13 cellular contexts compared by ENCODE assay signal in the genomic region with DNA sequence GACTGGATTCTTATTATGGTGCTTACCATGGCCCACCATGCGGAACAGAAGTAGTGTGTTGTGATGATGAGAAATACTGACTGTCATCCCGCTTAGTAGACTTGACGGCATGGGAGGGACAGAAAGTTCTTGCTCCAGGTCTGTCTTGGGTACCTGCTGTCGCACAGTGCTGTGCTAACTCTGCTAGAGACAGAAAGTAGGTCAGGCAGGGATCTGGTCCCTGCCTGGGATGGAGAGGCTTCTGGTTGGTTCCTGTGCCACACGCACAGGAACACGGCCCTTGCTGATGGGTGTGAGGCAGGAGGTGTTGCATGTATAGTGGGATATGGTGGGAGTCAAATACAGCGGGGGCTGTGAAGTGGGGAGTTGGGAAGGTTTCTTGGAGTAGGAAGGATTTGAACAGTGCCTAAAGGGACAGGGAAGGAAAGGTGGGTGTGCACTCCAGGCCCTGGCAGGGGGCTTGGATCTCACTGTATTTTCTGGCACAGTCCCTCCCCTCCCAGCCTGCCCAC. TPM values are rescaled to one million over a fixed set of nuclear protein-coding genes. Genes with fewer than 3 reads are reported as not detected.
DNase-seq lines count a peak whose midpoint lies in the region; ATAC-seq, FAIRE-seq and TF ChIP-seq lines count a peak whose summit lies in the region.
"Had no signal": no experiment of that assay in that cellular context is flagged by ENCODE, and none has a peak within 500 bp of the region (broad histone marks: within the 10 kb centered on the region; RNA-seq: fewer than 3 reads in every experiment).

No MANE protein-coding gene starts in this region.

- POLR2A ChIA-PET in K562 (lab: Yijun Ruan, JAX) = interaction anchor here (0.7 to 2.2 kb wide), 2 partner anchors 12 to 95 kb away, joined by 3 to 6 read pairs; no protein-coding TSS in a partner anchor

- no peak overlapping the region for H3K27ac ChIP-seq in K562 (ENCODE audit: extremely low read depth, low read depth, low read length)
- H3K27ac ChIP-seq: C4-2B had no signal

- H3K4me2 ChIP-seq in K562 (ENCODE audit: insufficient read depth, low read length) = no peak overlapping the region

- DNase-seq in K562 (ENCODE audit: extremely low read depth in 1 of 4, low spot score in 3 of 4) (no peak), neural crest cell (ENCODE audit: low read depth, low spot score) (no peak), GM20000 (ENCODE audit: low spot score) (no peak)
- DNase-seq in stimulated activated naive B cell treated with anti-CD40 and anti-IgM and Interleukin-4, amounts not matched to agents 10 μg/mL and 1 μg/mL and 100 μg/mL, for 72 hours = no peak
- DNase-seq in activated naive CD4-positive, alpha-beta T cell treated with anti-CD3 and anti-CD28 coated beads, Interleukin-2, amount 50 U/mL, for 16 hours = no peak
- DNase-seq: H9, NCI-H187 treated with DMSO at 0.1 percent for 48 hours, NCI-H345, NCI-H526, RPMI8226 had no signal

- H3K9me1 ChIP-seq in K562 (ENCODE audit: control insufficient read depth, insufficient read depth, low read length) = no peaks in the 10 kb centered on the region

- H3K27me3 Mint-ChIP-seq in IgD-negative memory B cell (no peaks in the 10 kb centered on the region), neural crest cell (ENCODE audit: low read depth) (peaks cover 14% of the 10 kb centered on the region)
- H3K27me3 Mint-ChIP-seq in stimulated activated naive B cell treated with anti-CD40 and anti-IgM and Interleukin-4, amounts not matched to agents 10 μg/mL and 1 μg/mL and 100 μg/mL, for 72 hours = peaks cover 30 to 37% of the 10 kb centered on the region in 2 donors

- H3K27ac Mint-ChIP-seq in IgD-negative memory B cell = peak overlapping the region in 2 of 3 donors; percentile 47 to 57
- H3K27ac Mint-ChIP-seq in neural crest cell (ENCODE audit: unreplicated experiment) = peak overlapping the region; percentile 65
- peak overlapping the region; percentile 22 for H3K27ac Mint-ChIP-seq in stimulated activated naive B cell treated with anti-CD40 and anti-IgM and Interleukin-4, amounts not matched to agents 10 μg/mL and 1 μg/mL and 100 μg/mL, for 72 hours

- TF ChIP-seq RAD21 in K562 (CRISPR knock-in tag; conservative IDR thresholded peaks at IDR 0.05 in 1 of 2, IDR thresholded peaks at IDR 0.05 in 1 of 2) = no peak

- peaks cover 25% of the 10 kb centered on the region; the same call in 2 of the 3 replicates for H3K36me3 ChIP-seq in K562 (ENCODE audit: control insufficient read depth, insufficient read depth, low read length)

- H3K4me1 ChIP-seq in K562 (replicated peaks in 1 of 2; ENCODE audit: control insufficient read depth in 2 of 2, insufficient read depth in 2 of 2, low read length in 2 of 2) = peaks cover 10 to 31% of the 10 kb centered on the region in 2 experiments

- H3K27me3 ChIP-seq in K562 (ENCODE audit: control insufficient read depth in 2 of 2, insufficient read depth in 2 of 2, low read length in 2 of 2) = no peaks in the 10 kb centered on the region

- no peak overlapping the region for H3K9ac ChIP-seq in K562 (ENCODE audit: insufficient read depth in 1 of 2, low read depth in 2 of 2, low read length in 2 of 2)

- intact Hi-C loops in K562 (cut with micrococcal nuclease) = no loop called here

- ATAC-seq in K562 (0 out of 3 replicates have a peak, but pooled peaks have one; percentile 10), HG03280 (IDR thresholded peaks at IDR 0.05; ENCODE audit: unreplicated experiment) (no peak)
- ATAC-seq in stimulated activated naive B cell treated with anti-CD40 and anti-IgM and Interleukin-4, amounts not matched to agents 10 μg/mL and 1 μg/mL and 100 μg/mL, for 72 hours (replicated peaks) = no peak

- 89% methylated on average over 6 of the region's 7 CpGs for WGBS in K562 (ENCODE audit: insufficient coverage, low coverage, missing lambda C conversion rate)

- peaks cover 71% of the 10 kb centered on the region for H3K79me2 ChIP-seq in K562 (ENCODE audit: control insufficient read depth, insufficient read depth, low read length)

- peaks cover 56 to 63% (median 60%) of the 10 kb centered on the region in 3 donors for H3K4me1 Mint-ChIP-seq in IgD-negative memory B cell
- H3K4me1 Mint-ChIP-seq in neural crest cell = peaks cover 43% of the 10 kb centered on the region
- peaks cover 48 to 70% of the 10 kb centered on the region in 2 donors for H3K4me1 Mint-ChIP-seq in stimulated activated naive B cell treated with anti-CD40 and anti-IgM and Interleukin-4, amounts not matched to agents 10 μg/mL and 1 μg/mL and 100 μg/mL, for 72 hours

- CTCF ChIA-PET in K562 (lab: Yijun Ruan, JAX; ENCODE audit: low intra/inter-chr PET ratio) = no interaction called here

- TF ChIP-seq CTCF in K562 (IDR thresholded peaks at IDR 0.05 in 2 of 3, conservative IDR thresholded peaks at IDR 0.05 in 1 of 3; ENCODE audit: insufficient read depth in 2 of 3, low read depth in 1 of 3, low read length in 3 of 3) (no peak), neural crest cell (conservative IDR thresholded peaks at IDR 0.05) (no peak), GM20000 (IDR thresholded peaks at IDR 0.05; ENCODE audit: extremely low read depth, missing control alignments) (no peak)

- no TSS peak for BruUV-seq in K562 (replicated peaks; lab: Mats Ljungman, UMichigan)

- no peaks in the 10 kb centered on the region for H3K9me3 ChIP-seq in K562 (replicated peaks; ENCODE audit: control insufficient read depth, insufficient read depth, low read depth, low read length)

- no peak for FAIRE-seq in K562 (lab: Jason Lieb, UNC)

- no peak overlapping the region for H2AFZ ChIP-seq in K562 (ENCODE audit: low read depth, low read length)

- H3K9me3 Mint-ChIP-seq in IgD-negative memory B cell = no peaks in the 10 kb centered on the region
- H3K9me3 Mint-ChIP-seq in neural crest cell = no peaks in the 10 kb centered on the region
- no peaks in the 10 kb centered on the region for H3K9me3 Mint-ChIP-seq in stimulated activated naive B cell treated with anti-CD40 and anti-IgM and Interleukin-4, amounts not matched to agents 10 μg/mL and 1 μg/mL and 100 μg/mL, for 72 hours
- H3K9me3 Mint-ChIP-seq: H9 had no signal

- no peak for TF ChIP-seq EP300 in K562 (IDR thresholded peaks at IDR 0.05; ENCODE audit: low read length)

- TF ChIP-seq POLR2A in K562 (conservative IDR thresholded peaks at IDR 0.05) = no peak

- in situ Hi-C loops in K562 (cut with MboI) = no loop called here

- H3K4me3 Mint-ChIP-seq in IgD-negative memory B cell (peak overlapping the region in 3 of 4 donors; percentile 16 to 67 (median 30)), neural crest cell (no peak overlapping the region)
- no peak overlapping the region for H3K4me3 Mint-ChIP-seq in stimulated activated naive B cell treated with anti-CD40 and anti-IgM and Interleukin-4, amounts not matched to agents 10 μg/mL and 1 μg/mL and 100 μg/mL, for 72 hours
- H3K4me3 Mint-ChIP-seq: H9 had no signal

- peaks cover 9% of the 10 kb centered on the region for H3K36me3 Mint-ChIP-seq in IgD-negative memory B cell
- peaks cover 2% of the 10 kb centered on the region for H3K36me3 Mint-ChIP-seq in neural crest cell (ENCODE audit: low read depth)
- H3K36me3 Mint-ChIP-seq in stimulated activated naive B cell treated with anti-CD40 and anti-IgM and Interleukin-4, amounts not matched to agents 10 μg/mL and 1 μg/mL and 100 μg/mL, for 72 hours = peaks cover 33 to 34% of the 10 kb centered on the region in 2 donors

- no peak overlapping the region for H3K4me3 ChIP-seq in K562

- 0 out of 2 replicates have a peak, but pooled peaks cover 3% of the 10 kb centered on the region for H4K20me1 ChIP-seq in K562 (replicated peaks; ENCODE audit: control insufficient read depth, insufficient read depth, low read length)

TF ChIP-seq in K562, 482 proteins besides CTCF, POLR2A, EP300 and RAD21 (continues in another document):
- TF ChIP-seq ZNF695 (CRISPR knock-in tag; IDR thresholded peaks at IDR 0.05) (no peak), STAG1 (CRISPR knock-in tag; IDR thresholded peaks at IDR 0.05; ENCODE audit: borderline replicate concordance) (no peak), TGIF2 (CRISPR knock-in tag; IDR thresholded peaks at IDR 0.05) (no peak), ELF4 (CRISPR knock-in tag; IDR thresholded peaks at IDR 0.05) (no peak), ZNF740 (CRISPR knock-in tag; IDR thresholded peaks at IDR 0.05) (no peak), ZNF740 (tag; IDR thresholded peaks at IDR 0.05) (no peak), MAFK (IDR thresholded peaks at IDR 0.05; ENCODE audit: low read length) (no peak), CHCHD3 (CRISPR knock-in tag; IDR thresholded peaks at IDR 0.05) (no peak)

RNA-seq across cellular contexts. Expression of gene RAB31, which starts 6.8 kb away (rescaled TPM):
- polyA plus RNA-seq in IgD-negative memory B cell (192 TPM), K562 (2011; rRNA removed) (32.8 and 70.4 TPM in 2 replicates), K562 (2014; fragmentation: Illumina TruSeq; extraction: Trizol) (47.9 and 50.9 TPM in 2 replicates), K562 (2014; fragmentation: Nextera tagmentation; extraction: Ambion mirVana) (10 to 100 TPM; 20.7 to 25.6 TPM), K562 (2014; rRNA removed) (25.6 and 29.0 TPM in 2 replicates)
- total RNA-seq in K562 (2011; cell fraction: chromatin; rRNA removed; ENCODE audit: low replicate concordance) = 62.1 and 65.0 TPM in 2 replicates
- 26.5 and 31.9 TPM in 2 replicates for total RNA-seq in K562 (2011; cell fraction: nucleolus; rRNA removed)
- total RNA-seq in K562 (2011; cell fraction: nucleoplasm; rRNA removed) = 43.2 and 112 TPM in 2 replicates
- total RNA-seq in K562 (2014; rRNA removed) (34.9 and 43.1 TPM in 2 replicates), K562 (2014; rRNA removed; fragmentation: Illumina TruSeq; extraction: Trizol) (44.1 and 51.7 TPM in 2 replicates), K562 (2015; rRNA removed; fragmentation: Illumina TruSeq; extraction: Trizol) (36.8 and 41.3 TPM in 2 replicates), K562 (2021) (57.7 and 66.1 TPM in 2 replicates), neural crest cell (18.9 and 23.6 TPM in 2 replicates)
- 26.1 and 28.8 TPM in 2 replicates for polyA plus RNA-seq in K562 (2011; cell fraction: cytosol; rRNA removed)
- 33.7 and 65.3 TPM in 2 replicates for polyA plus RNA-seq in K562 (2011; cell fraction: nucleus; rRNA removed)
- 37.3 and 45.1 TPM in 2 replicates for polyA plus RNA-seq in K562 (2012)
- 89.7 and 166 TPM in 2 replicates for polyA minus RNA-seq in K562 (2011; rRNA and poly(A)+ RNA removed)
- polyA minus RNA-seq in K562 (2011; cell fraction: cytosol; rRNA and poly(A)+ RNA removed) = 27.4 and 41.0 TPM in 2 replicates
- polyA minus RNA-seq in K562 (2011; cell fraction: nucleus; rRNA and poly(A)+ RNA removed) = 32.4 and 49.9 TPM in 2 replicates

Comparison
In these comparisons a context has a peak if more than half of its experiments do, and no peak if none do; other contexts are left out.
1. H3K4me3 Mint-ChIP-seq: peak in IgD-negative memory B cell (3 of 4); none in neural crest cell (single experiment) and stimulated activated naive B cell treated with anti-CD40 and anti-IgM and Interleukin-4, amounts not matched to agents 10 μg/mL and 1 μg/mL and 100 μg/mL, for 72 hours (0 of 2).
2. Peak in every context shown above with its lines, with median percentiles within 50 percentile points of each other: H3K27ac Mint-ChIP-seq.